8 cellular contexts compared by ENCODE assay signal in the genomic region with DNA sequence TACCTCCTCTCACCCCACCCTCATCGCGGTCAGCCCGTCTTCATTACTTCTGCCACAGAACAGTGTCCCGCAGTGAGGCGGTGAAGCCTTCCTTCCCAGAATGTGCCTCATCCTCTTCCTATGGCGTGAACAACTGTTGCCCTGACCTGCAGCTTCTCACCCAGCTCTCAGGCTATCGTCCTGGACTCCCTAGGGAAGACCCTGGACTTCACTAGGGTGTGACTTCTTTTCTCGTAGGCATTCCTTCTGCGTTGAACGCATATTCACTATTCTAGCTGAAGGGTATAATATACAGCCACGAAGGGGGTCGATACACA. TPM values are rescaled to one million over a fixed set of nuclear protein-coding genes. Genes with fewer than 3 reads are reported as not detected.
DNase-seq lines count a peak whose midpoint lies in the region; ATAC-seq and TF ChIP-seq lines count a peak whose summit lies in the region.

No MANE protein-coding gene starts in this region.

- H3K9me3 ChIP-seq in HUES64 (ENCODE audit: insufficient read depth, low read depth, low read length) (no peaks in the 10 kb centered on the region), mucosa of stomach (ENCODE audit: control insufficient read depth, low read length) (no peaks in the 10 kb centered on the region)

- DNase-seq in cardiac fibroblast (ENCODE audit: low read depth in 2 of 2) = no peak
- DNase-seq in middle frontal gyrus (ENCODE audit: extremely low spot score, low spot score) = no peak
- DNase-seq in H4 (ENCODE audit: low spot score) = no peak

- H3K27me3 ChIP-seq in HUES64 (ENCODE audit: insufficient read depth, low read length) (no peaks in the 10 kb centered on the region), mucosa of stomach (ENCODE audit: control insufficient read depth, insufficient read depth, low read length) (no peaks in the 10 kb centered on the region)

- H3K4me3 ChIP-seq in HUES64 (ENCODE audit: low read length) (peak overlapping the region; percentile 81), cardiac fibroblast (replicated peaks in 1 of 2; ENCODE audit: low read depth in 2 of 2, low read length in 2 of 2) (peak overlapping the region; percentile 88 to 97), mucosa of stomach (ENCODE audit: low read length) (peak overlapping the region; percentile 93)

- H3K36me3 ChIP-seq in HUES64 (ENCODE audit: insufficient read depth, low read length) (peaks cover 20% of the 10 kb centered on the region), mucosa of stomach (ENCODE audit: control insufficient read depth, insufficient read depth, low read length) (no peaks in the 10 kb centered on the region)

- H3K4me1 ChIP-seq in HUES64 (ENCODE audit: insufficient read depth, low read length) (peaks cover 6% of the 10 kb centered on the region; the same call in 1 of the 2 replicates), mucosa of stomach (ENCODE audit: control insufficient read depth, insufficient read depth, low read length) (peaks cover 16% of the 10 kb centered on the region)

- 35% methylated on average over 12 of the region's 12 CpGs for WGBS in HUES64

- H3K27ac ChIP-seq in 22Rv1 (peak overlapping the region; percentile 98), HUES64 (ENCODE audit: low read depth, low read length) (peak overlapping the region; percentile 34; the same call in 1 of the 2 replicates)

- TF ChIP-seq CTCF in 22Rv1 (IDR thresholded peaks at IDR 0.05) (peak; percentile 42), cardiac fibroblast (IDR thresholded peaks at IDR 0.05; ENCODE audit: low read depth, low read length) (no peak)

- H3K9ac ChIP-seq in HUES64 (ENCODE audit: low read depth, low read length) (peak overlapping the region; percentile 56; the same call in 1 of the 2 replicates), mucosa of stomach (ENCODE audit: low read length) (peak overlapping the region; percentile 91)

- ATAC-seq in HG03460 (IDR thresholded peaks at IDR 0.05; ENCODE audit: unreplicated experiment) (no peak), GM18867 (IDR thresholded peaks at IDR 0.05; ENCODE audit: unreplicated experiment) (no peak)

RNA-seq across cellular contexts. Expression of gene ZNF865, which starts 1.0 kb away (rescaled TPM):
- 8.5 TPM for polyA plus RNA-seq in HUES64 (2013, experiment 1 of 2)
- polyA plus RNA-seq in HUES64 (2013, experiment 2 of 2) = 11.0 TPM
- total RNA-seq in H4 (2014; rRNA removed; shearing (Covaris generic)) = 1.0 TPM in 2 replicates

RNA-seq across cellular contexts. Expression of gene ZNF524, which starts 6.3 kb away (rescaled TPM):
- polyA plus RNA-seq in HUES64 (2013, experiment 1 of 2) = 2.6 TPM
- 4.1 TPM for polyA plus RNA-seq in HUES64 (2013, experiment 2 of 2)
- total RNA-seq in H4 (2014; rRNA removed; shearing (Covaris generic)) = 16.7 and 21.9 TPM in 2 replicates

RNA-seq across cellular contexts. Expression of gene FIZ1, which starts 7.1 kb away (rescaled TPM):
- polyA plus RNA-seq in HUES64 (2013, experiment 1 of 2) = 14.2 TPM
- 15.8 TPM for polyA plus RNA-seq in HUES64 (2013, experiment 2 of 2)
- 5.1 and 7.8 TPM in 2 replicates for total RNA-seq in H4 (2014; rRNA removed; shearing (Covaris generic))

RNA-seq across cellular contexts. Expression of gene ZNF784, which starts 17.9 kb away (rescaled TPM):
- polyA plus RNA-seq in HUES64 (2013, experiment 1 of 2) = 7.1 TPM
- 10.1 TPM for polyA plus RNA-seq in HUES64 (2013, experiment 2 of 2)
- total RNA-seq in H4 (2014; rRNA removed; shearing (Covaris generic)) = 5.2 and 7.2 TPM in 2 replicates

RNA-seq across cellular contexts. Expression of gene ZNF579, which starts 25.8 kb away (rescaled TPM):
- polyA plus RNA-seq in HUES64 (2013, experiment 1 of 2) = 13.6 TPM
- 15.6 TPM for polyA plus RNA-seq in HUES64 (2013, experiment 2 of 2)
- total RNA-seq in H4 (2014; rRNA removed; shearing (Covaris generic)) = 2.5 and 4.6 TPM in 2 replicates
